ENCODE assay signal across 8 cellular contexts in the genomic region with DNA sequence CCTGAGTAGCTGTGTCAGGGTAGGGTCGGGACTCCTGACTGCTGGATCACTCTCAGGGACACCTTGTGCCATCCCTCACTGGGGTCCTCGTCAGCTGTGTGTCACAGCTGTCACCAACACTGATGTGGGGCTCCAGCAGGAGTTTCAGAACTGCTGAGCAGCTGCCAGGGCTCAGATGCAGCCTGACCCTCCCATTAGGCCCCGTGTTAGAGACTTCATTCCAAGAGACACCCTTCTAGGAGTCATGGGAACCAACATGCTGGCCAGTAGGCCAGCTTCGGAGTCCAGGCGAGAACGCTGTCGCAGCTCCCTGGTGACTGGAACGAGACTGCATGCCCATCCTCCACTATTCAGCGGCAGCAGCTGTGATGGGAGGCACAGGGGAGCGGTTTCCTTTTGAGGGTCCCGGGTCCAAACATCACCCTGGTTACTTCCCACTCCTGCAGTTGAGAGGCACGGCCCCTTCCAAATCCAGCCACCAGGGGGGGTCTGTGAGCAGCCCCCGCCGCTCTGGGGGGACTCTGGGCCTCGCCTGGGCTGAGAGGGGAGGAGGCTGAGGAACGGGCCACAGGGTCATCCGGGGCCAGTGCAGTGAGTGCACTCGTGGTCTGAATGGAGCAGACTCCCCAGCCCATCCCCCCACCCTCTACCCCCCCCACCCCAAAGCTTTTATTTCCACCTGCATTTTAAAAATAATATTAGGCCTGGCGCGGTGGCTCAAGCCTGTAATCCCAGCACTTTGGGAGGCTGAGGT. TPM values are rescaled to one million over a fixed set of nuclear protein-coding genes. Genes with fewer than 3 reads are reported as not detected.
DNase-seq lines count a peak whose midpoint lies in the region; ATAC-seq and TF ChIP-seq lines count a peak whose summit lies in the region.

No MANE protein-coding gene starts in this region.

- no peaks in the 10 kb centered on the region for H3K27me3 ChIP-seq in right lobe of liver

- in situ Hi-C loops in G401 (cut with HindIII; ENCODE audit: low sequenced_read_pairs) = no loop called here

- H3K9me3 ChIP-seq in right lobe of liver = no peaks in the 10 kb centered on the region

- peak; percentile 49 for DNase-seq in G401 (ENCODE audit: low spot score)
- DNase-seq in LHCN-M2 (ENCODE audit: low read depth) = peak; percentile 19
- peak; percentile 79 for DNase-seq in activated CD4-positive, CD25-positive, alpha-beta regulatory T cell treated with anti-CD3 and anti-CD28 coated beads, Interleukin-2, amount 50 U/mL, for 72 hours
- DNase-seq in cerebellar cortex (ENCODE audit: low spot score) = peak; percentile 53
- DNase-seq in right lobe of liver = peak; percentile 62 to 68 (median 63)
- peak; percentile 65 to 66 for DNase-seq in stimulated activated CD8-positive, alpha-beta memory T cell treated with anti-CD3 and anti-CD28 coated beads, Interleukin-4, amount 100 ng/mL, for 1 hour (ENCODE audit: low read depth in 2 of 2, low spot score in 1 of 2)

- 40% methylated on average over 5 of the region's 20 CpGs for WGBS in right lobe of liver (ENCODE audit: insufficient coverage, low coverage, low lambda C conversion rate, missing lambda C conversion rate)

- H3K4me1 ChIP-seq in right lobe of liver = peaks cover 0 to 28% (median 12%) of the 10 kb centered on the region in 4 donors

- H3K36me3 ChIP-seq in right lobe of liver = no peaks in the 10 kb centered on the region

- intact Hi-C loops in right lobe of liver (cut with DNase I) = no loop called here

- TF ChIP-seq CTCF in right lobe of liver (IDR thresholded peaks at IDR 0.05) = peak; percentile 62 to 89 (median 84)

- TF ChIP-seq POLR2A in right lobe of liver (IDR thresholded peaks at IDR 0.05) = no peak

- H3K27ac ChIP-seq in right lobe of liver = no peak overlapping the region

- no peak overlapping the region for H3K4me3 ChIP-seq in right lobe of liver

- ATAC-seq in right lobe of liver = peak; percentile 46 to 72 (median 60)
- no peak for ATAC-seq in GM21447 (IDR thresholded peaks at IDR 0.05; ENCODE audit: unreplicated experiment)
- ATAC-seq in HG03097 (IDR thresholded peaks at IDR 0.05; ENCODE audit: low FRiP score, unreplicated experiment) = no peak

RNA-seq across cellular contexts. Expression of gene TCF7, which starts 12.6 kb away (rescaled TPM):
- total RNA-seq in G401 (2014; rRNA removed; shearing (Covaris generic)) = 5.0 and 11.1 TPM in 2 replicates
- total RNA-seq in LHCN-M2 (2014; rRNA removed) = 0.19 and 0.40 TPM in 2 replicates
- 1.5 TPM for polyA plus RNA-seq in LHCN-M2 (2012)
- total RNA-seq in right lobe of liver = 1 to 10 TPM; 2.0 to 3.8 (median 2.7) TPM

Comparison
In these comparisons a context has a peak if more than half of its experiments do, and no peak if none do; other contexts are left out.
1. DNase-seq: peak in every context shown above with its lines; median percentile 79 in activated CD4-positive, CD25-positive, alpha-beta regulatory T cell treated with anti-CD3 and anti-CD28 coated beads, Interleukin-2, amount 50 U/mL, for 72 hours; 66 in stimulated activated CD8-positive, alpha-beta memory T cell treated with anti-CD3 and anti-CD28 coated beads, Interleukin-4, amount 100 ng/mL, for 1 hour; 63 in right lobe of liver; 53 in cerebellar cortex; 49 in G401; 19 in LHCN-M2.
2. ATAC-seq: peak in right lobe of liver (4 of 4); none in GM21447 (single experiment) and HG03097 (single experiment).